ENCODE assay signal across 25 cellular contexts in genomic region chr17:11803635-11804034, GRCh38.
"Had no signal": no experiment of that assay in that cellular context is flagged by ENCODE, and none has a peak within 500 bp of the region (broad histone marks: within the 10 kb centered on the region; RNA-seq: fewer than 3 reads in every experiment).

No MANE protein-coding gene starts in this region.

- H3K27me3 ChIP-seq: dorsolateral prefrontal cortex, neutrophil, right atrium auricular region, sigmoid colon, stomach, transverse colon had no signal

- H3K27me3 Mint-ChIP-seq: central memory CD8-positive, alpha-beta T cell; memory B cell; stimulated activated naive B cell treated with anti-CD40 and anti-IgM and Interleukin-4, amounts not matched to agents 10 μg/mL and 1 μg/mL and 100 μg/mL, for 72 hours had no signal

- H3K4me3 Mint-ChIP-seq: central memory CD8-positive, alpha-beta T cell; effector memory CD8-positive, alpha-beta T cell; memory B cell; nephron progenitor cell; stimulated activated naive B cell treated with anti-CD40 and anti-IgM and Interleukin-4, amounts not matched to agents 10 μg/mL and 1 μg/mL and 100 μg/mL, for 72 hours had no signal

- H3K4me1 Mint-ChIP-seq: central memory CD8-positive, alpha-beta T cell; memory B cell; naive thymus-derived CD4-positive, alpha-beta T cell; stimulated activated naive B cell treated with anti-CD40 and anti-IgM and Interleukin-4, amounts not matched to agents 10 μg/mL and 1 μg/mL and 100 μg/mL, for 72 hours had no signal

- H3K9me3 ChIP-seq: left ventricle myocardium inferior, lower lobe of right lung, neutrophil, right atrium auricular region, sigmoid colon, stomach, thoracic aorta, transverse colon had no signal

- DNase-seq: cortex of kidney; dorsolateral prefrontal cortex; effector memory CD8-positive, alpha-beta T cell; glutamatergic neuron; kidney; left cardiac atrium; left ventricle myocardium inferior; lower lobe of right lung; midbrain; naive thymus-derived CD4-positive, alpha-beta T cell; nephron progenitor cell; posterior cingulate gyrus; sigmoid colon; stimulated activated CD4-positive, alpha-beta T cell treated with anti-CD3 and anti-CD28 coated beads, Interleukin-2, amount 100 ng/mL, for 24 hours; stimulated activated CD4-positive, alpha-beta T cell treated with anti-CD3 and anti-CD28 coated beads, Interleukin-4, amount 100 ng/mL, for 4 hours; stimulated activated naive B cell treated with anti-CD40 and anti-IgM and Interleukin-4, amounts not matched to agents 10 μg/mL and 1 μg/mL and 100 μg/mL, for 72 hours; stomach; substantia nigra; transverse colon had no signal

- H3K4me3 ChIP-seq: dorsolateral prefrontal cortex, left ventricle myocardium inferior, lower lobe of right lung, right atrium auricular region, sigmoid colon, skin epidermis, stomach, thoracic aorta, transverse colon had no signal

- H3K9me3 Mint-ChIP-seq: central memory CD8-positive, alpha-beta T cell; memory B cell; nephron progenitor cell; stimulated activated naive B cell treated with anti-CD40 and anti-IgM and Interleukin-4, amounts not matched to agents 10 μg/mL and 1 μg/mL and 100 μg/mL, for 72 hours had no signal

- ATAC-seq: effector memory CD8-positive, alpha-beta T cell; left cardiac atrium; lower lobe of right lung; naive thymus-derived CD4-positive, alpha-beta T cell; stimulated activated naive B cell treated with anti-CD40 and anti-IgM and Interleukin-4, amounts not matched to agents 10 μg/mL and 1 μg/mL and 100 μg/mL, for 72 hours had no signal

- H3K36me3 ChIP-seq: left ventricle myocardium inferior, lower lobe of right lung, neutrophil, right atrium auricular region, sigmoid colon, stomach, thoracic aorta, transverse colon had no signal

- H3K27ac Mint-ChIP-seq: effector memory CD8-positive, alpha-beta T cell; memory B cell; naive thymus-derived CD4-positive, alpha-beta T cell; nephron progenitor cell; stimulated activated naive B cell treated with anti-CD40 and anti-IgM and Interleukin-4, amounts not matched to agents 10 μg/mL and 1 μg/mL and 100 μg/mL, for 72 hours had no signal

- H3K36me3 Mint-ChIP-seq: memory B cell; naive thymus-derived CD4-positive, alpha-beta T cell; stimulated activated naive B cell treated with anti-CD40 and anti-IgM and Interleukin-4, amounts not matched to agents 10 μg/mL and 1 μg/mL and 100 μg/mL, for 72 hours had no signal

- H3K27ac ChIP-seq: dorsolateral prefrontal cortex, left ventricle myocardium inferior, lower lobe of right lung, neutrophil, right atrium auricular region, sigmoid colon, skin epidermis, stomach, thoracic aorta, transverse colon had no signal

- H3K4me1 ChIP-seq: left ventricle myocardium inferior, lower lobe of right lung, right atrium auricular region, sigmoid colon, stomach, transverse colon had no signal
